In genomic region chr14:91273885-91274273, GRCh38 we compare ENCODE assay signal across 25 cellular contexts. TPM values are rescaled to one million over a fixed set of nuclear protein-coding genes. Genes with fewer than 3 reads are reported as not detected.
A peak's percentile ranks its signal among the peaks of the same experiment; 100 is the strongest.
DNase-seq lines count a peak whose midpoint lies in the region; ATAC-seq and TF ChIP-seq lines count a peak whose summit lies in the region.
"Had no signal": no experiment of that assay in that cellular context is flagged by ENCODE, and none has a peak within 500 bp of the region (broad histone marks: within the 10 kb centered on the region; RNA-seq: fewer than 3 reads in every experiment).

No MANE protein-coding gene starts in this region.

- H3K4me1 ChIP-seq in lower lobe of right lung: peaks cover 11% of the 10 kb centered on the region
- peaks cover 5 to 21% (median 13%) of the 10 kb centered on the region in 4 donors for H3K4me1 ChIP-seq in upper lobe of left lung
- H3K4me1 ChIP-seq: Caco-2 had no signal

- no peak for TF ChIP-seq POLR2A in upper lobe of left lung (IDR thresholded peaks at IDR 0.05)

- no peaks in the 10 kb centered on the region for H3K27me3 Mint-ChIP-seq in activated CD8-positive, alpha-beta T cell treated with anti-CD3 and anti-CD28 coated beads for 36 hours
- H3K27me3 Mint-ChIP-seq in activated CD8-positive, alpha-beta T cell treated with anti-CD3 and anti-CD28 coated beads, Interleukin-2, amount 10 ng/mL, durations not matched to agents 7 days and 5 days (ENCODE audit: low read depth): no peaks in the 10 kb centered on the region
- H3K27me3 Mint-ChIP-seq: CD4-positive, alpha-beta memory T cell had no signal

- H3K27me3 ChIP-seq in lower lobe of right lung (ENCODE audit: low read depth): no peaks in the 10 kb centered on the region
- H3K27me3 ChIP-seq in upper lobe of left lung: no peaks in the 10 kb centered on the region
- H3K27me3 ChIP-seq: BLaER1 had no signal

- H3K9me3 Mint-ChIP-seq in activated CD8-positive, alpha-beta T cell treated with anti-CD3 and anti-CD28 coated beads for 36 hours: no peaks in the 10 kb centered on the region
- H3K9me3 Mint-ChIP-seq in activated CD8-positive, alpha-beta T cell treated with anti-CD3 and anti-CD28 coated beads, Interleukin-2, amount 10 ng/mL, durations not matched to agents 7 days and 5 days (ENCODE audit: insufficient read depth): no peaks in the 10 kb centered on the region
- H3K9me3 Mint-ChIP-seq: CD4-positive, alpha-beta memory T cell; H9; HFFc6 had no signal

- H3K9me3 ChIP-seq in lower lobe of right lung (no peaks in the 10 kb centered on the region), upper lobe of left lung (no peaks in the 10 kb centered on the region)
- H3K9me3 ChIP-seq: BLaER1, Caco-2 had no signal

- peaks cover 54% of the 10 kb centered on the region for H3K36me3 ChIP-seq in lower lobe of right lung
- peaks cover 8 to 61% (median 36%) of the 10 kb centered on the region in 4 donors for H3K36me3 ChIP-seq in upper lobe of left lung

- H3K36me3 Mint-ChIP-seq in activated CD8-positive, alpha-beta T cell treated with anti-CD3 and anti-CD28 coated beads for 36 hours (ENCODE audit: low read depth): peaks cover 42% of the 10 kb centered on the region
- H3K36me3 Mint-ChIP-seq in activated CD8-positive, alpha-beta T cell treated with anti-CD3 and anti-CD28 coated beads, Interleukin-2, amount 10 ng/mL, durations not matched to agents 7 days and 5 days (ENCODE audit: low read depth): peaks cover 66% of the 10 kb centered on the region

- H3K27ac ChIP-seq in lower lobe of right lung (no peak overlapping the region), upper lobe of left lung (peak overlapping the region in 3 of 4 donors; percentile 24 to 63 (median 54))
- H3K27ac ChIP-seq: BLaER1, GM23248 had no signal

- POLR2A ChIA-PET in activated CD8-positive, alpha-beta T cell treated with anti-CD3 and anti-CD28 coated beads for 36 hours (lab: Charles Lee): no interaction called here
- POLR2A ChIA-PET in activated CD8-positive, alpha-beta T cell treated with anti-CD3 and anti-CD28 coated beads, Interleukin-2, amount 10 ng/mL, durations not matched to agents 7 days and 5 days (lab: Charles Lee): no interaction called here

- 68 to 84% methylated on average over 10 to 13 of the region's 13 CpGs for WGBS in upper lobe of left lung, 2 donors

- H3K4me1 Mint-ChIP-seq in activated CD8-positive, alpha-beta T cell treated with anti-CD3 and anti-CD28 coated beads for 36 hours (ENCODE audit: low read depth): no peaks in the 10 kb centered on the region
- peaks cover 15% of the 10 kb centered on the region for H3K4me1 Mint-ChIP-seq in activated CD8-positive, alpha-beta T cell treated with anti-CD3 and anti-CD28 coated beads, Interleukin-2, amount 10 ng/mL, durations not matched to agents 7 days and 5 days (ENCODE audit: low read depth)

- CTCF ChIA-PET in activated CD8-positive, alpha-beta T cell treated with anti-CD3 and anti-CD28 coated beads for 36 hours (lab: Charles Lee): interaction anchor here (4.3 kb wide), 1 partner anchor 98 kb away, joined by 33 read pairs; no protein-coding TSS in a partner anchor
- CTCF ChIA-PET in activated CD8-positive, alpha-beta T cell treated with anti-CD3 and anti-CD28 coated beads, Interleukin-2, amount 10 ng/mL, durations not matched to agents 7 days and 5 days (lab: Charles Lee): no interaction called here

- no peak overlapping the region for H3K4me3 Mint-ChIP-seq in activated CD8-positive, alpha-beta T cell treated with anti-CD3 and anti-CD28 coated beads for 36 hours
- H3K4me3 Mint-ChIP-seq in activated CD8-positive, alpha-beta T cell treated with anti-CD3 and anti-CD28 coated beads, Interleukin-2, amount 10 ng/mL, durations not matched to agents 7 days and 5 days: no peak overlapping the region
- H3K4me3 Mint-ChIP-seq: CD4-positive, alpha-beta memory T cell; H9; HFFc6 had no signal

- no peak for DNase-seq in activated CD8-positive, alpha-beta T cell treated with anti-CD3 and anti-CD28 coated beads for 36 hours
- no peak for DNase-seq in activated CD8-positive, alpha-beta T cell treated with anti-CD3 and anti-CD28 coated beads, Interleukin-2, amount 10 ng/mL, durations not matched to agents 7 days and 5 days
- DNase-seq in NCI-H510A (lab: John Stamatoyannopoulos, UW): peak; percentile 50
- DNase-seq in lower lobe of right lung: peak; percentile 71
- DNase-seq in upper lobe of left lung: peak in 1 of 2 donors; percentile 88
- no peak for DNase-seq in NCI-H524 treated with DMSO at 0.1 percent for 48 hours (lab: John Stamatoyannopoulos, UW)
- DNase-seq in NCI-H82 treated with DMSO at 0.1 percent for 48 hours (lab: John Stamatoyannopoulos, UW; ENCODE audit: unreplicated experiment): no peak
- DNase-seq: Caco-2; CD4-positive, alpha-beta memory T cell; GM23248; H9; HFFc6; MV-4-11; NCI-H1105; NCI-H1436 treated with DMSO at 0.1 percent for 48 hours; NCI-H187 treated with DMSO at 0.1 percent for 48 hours; NCI-H2171 treated with DMSO at 0.1 percent for 48 hours; NCI-H345; NCI-H526; NCI-H82; RPMI8226; SHP77 had no signal

- intact Hi-C loops in activated CD8-positive, alpha-beta T cell treated with anti-CD3 and anti-CD28 coated beads for 36 hours (cut with micrococcal nuclease): no loop called here
- intact Hi-C loops in lower lobe of right lung (cut with DNase I): no loop called here

- ATAC-seq in activated CD8-positive, alpha-beta T cell treated with anti-CD3 and anti-CD28 coated beads for 36 hours: no peak
- no peak for ATAC-seq in activated CD8-positive, alpha-beta T cell treated with anti-CD3 and anti-CD28 coated beads, Interleukin-2, amount 10 ng/mL, durations not matched to agents 7 days and 5 days
- ATAC-seq in lower lobe of right lung: peak; percentile 73
- peak; percentile 45 to 46 for ATAC-seq in upper lobe of left lung (ENCODE audit: low FRiP score in 2 of 2)
- ATAC-seq: K562 had no signal

- TF ChIP-seq CTCF in activated CD8-positive, alpha-beta T cell treated with anti-CD3 and anti-CD28 coated beads for 36 hours (IDR thresholded peaks at IDR 0.05): no peak
- TF ChIP-seq CTCF in lower lobe of right lung (IDR thresholded peaks at IDR 0.05) (no peak), upper lobe of left lung (IDR thresholded peaks at IDR 0.05) (no peak)

- no peak for TF ChIP-seq EP300 in upper lobe of left lung (IDR thresholded peaks at IDR 0.05)

- peak overlapping the region; percentile 78 for H3K27ac Mint-ChIP-seq in activated CD8-positive, alpha-beta T cell treated with anti-CD3 and anti-CD28 coated beads for 36 hours
- no peak overlapping the region for H3K27ac Mint-ChIP-seq in activated CD8-positive, alpha-beta T cell treated with anti-CD3 and anti-CD28 coated beads, Interleukin-2, amount 10 ng/mL, durations not matched to agents 7 days and 5 days
- H3K27ac Mint-ChIP-seq: H9, HFFc6 had no signal

- H3K4me3 ChIP-seq in lower lobe of right lung: no peak overlapping the region
- no peak overlapping the region for H3K4me3 ChIP-seq in upper lobe of left lung
- H3K4me3 ChIP-seq: BLaER1, GM23248, K562 had no signal

RNA-seq across cellular contexts. Expression of gene GPR68, which starts 29.4 kb away (rescaled TPM):
- total RNA-seq in activated CD8-positive, alpha-beta T cell treated with anti-CD3 and anti-CD28 coated beads for 36 hours: 10 to 100 TPM; 11.9 to 14.0 TPM
- total RNA-seq in activated CD8-positive, alpha-beta T cell treated with anti-CD3 and anti-CD28 coated beads, Interleukin-2, amount 10 ng/mL, durations not matched to agents 7 days and 5 days: 10 to 100 TPM; 44.6 to 45.3 TPM
- total RNA-seq in lower lobe of right lung: 3.4 TPM
- 1 to 10 TPM; 1.2 to 8.4 (median 3.3) TPM for total RNA-seq in upper lobe of left lung
- total RNA-seq: SK-MEL-5 had no signal

Comparison
In these comparisons a context has a peak if more than half of its experiments do, and no peak if none do; other contexts are left out.
1. ATAC-seq: peak in lower lobe of right lung (2 of 2) and upper lobe of left lung (2 of 2); none in activated CD8-positive, alpha-beta T cell treated with anti-CD3 and anti-CD28 coated beads for 36 hours (single experiment) and activated CD8-positive, alpha-beta T cell treated with anti-CD3 and anti-CD28 coated beads, Interleukin-2, amount 10 ng/mL, durations not matched to agents 7 days and 5 days (single experiment).
2. DNase-seq: peak in NCI-H510A (single experiment) and lower lobe of right lung (single experiment); none in activated CD8-positive, alpha-beta T cell treated with anti-CD3 and anti-CD28 coated beads for 36 hours (single experiment), activated CD8-positive, alpha-beta T cell treated with anti-CD3 and anti-CD28 coated beads, Interleukin-2, amount 10 ng/mL, durations not matched to agents 7 days and 5 days (single experiment), NCI-H524 treated with DMSO at 0.1 percent for 48 hours (single experiment) and NCI-H82 treated with DMSO at 0.1 percent for 48 hours (single experiment).